Comparison of ENCODE assay signal across 8 cellular contexts in the genomic region with DNA sequence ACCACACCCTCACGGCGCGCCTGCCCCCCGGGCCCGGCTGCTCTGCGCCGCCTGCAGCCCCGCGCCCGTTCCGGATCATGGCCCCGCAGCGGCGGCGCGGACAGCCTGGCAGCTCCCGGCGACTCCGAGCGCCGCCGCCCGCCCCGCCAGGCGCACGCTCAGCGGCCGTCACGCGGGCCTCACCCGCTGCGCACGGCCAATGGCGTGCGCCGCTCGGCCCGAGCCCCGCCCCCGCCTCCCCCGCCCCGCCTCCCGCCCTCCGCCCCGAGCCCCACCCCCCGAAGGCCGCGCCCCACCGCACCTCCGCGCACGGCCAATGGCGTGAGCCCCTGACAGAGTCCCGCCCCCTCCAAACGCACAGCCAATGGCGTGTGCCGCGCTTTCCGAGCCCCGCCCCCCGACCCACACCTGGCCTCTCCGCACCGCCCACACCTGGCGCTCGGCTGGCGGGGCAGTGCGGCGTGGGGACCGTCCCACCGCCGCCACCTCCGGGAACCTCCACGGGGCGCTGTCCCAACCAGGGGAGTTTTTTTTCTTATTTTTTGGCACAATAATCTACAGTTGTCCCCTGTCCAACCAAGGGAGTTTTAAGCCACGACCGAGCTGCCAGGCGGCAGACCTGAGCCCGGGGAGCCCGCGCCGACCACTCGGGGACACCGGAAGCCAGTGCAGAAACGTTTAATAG. TPM values are rescaled to one million over a fixed set of nuclear protein-coding genes. Genes with fewer than 3 reads are reported as not detected.
DNase-seq lines count a peak whose midpoint lies in the region; ATAC-seq and TF ChIP-seq lines count a peak whose summit lies in the region.

A gene (minus strand): TSS at position 123 of the 685 bp plus-strand sequence. CDS start 44 bp downstream, at position 79.

- H3K27ac ChIP-seq in adrenal gland (peak within 1 kb of the TSS in 3 of 5 donors; percentile 15 to 84 (median 30)), heart right ventricle (peak within 1 kb of the TSS in 9 of 10 donors; percentile 52 to 84 (median 70)), upper lobe of right lung (peak within 1 kb of the TSS; percentile 60)

- ATAC-seq in HG02759 (IDR thresholded peaks at IDR 0.05; ENCODE audit: unreplicated experiment) (peak; percentile 77), heart right ventricle (peak; percentile 85 to 96 (median 93)), upper lobe of right lung (peak; percentile 96)

- DNase-seq in NCI-H146 (lab: John Stamatoyannopoulos, UW) (peak; percentile 93), adrenal gland (peak; percentile 89 to 94 (median 92)), heart right ventricle (peak; percentile 89 to 92), progenitor cell of endocrine pancreas (ENCODE audit: low spot score, unreplicated experiment) (peak; percentile 91), upper lobe of right lung (peak; percentile 97)

- H3K27ac Mint-ChIP-seq in progenitor cell of endocrine pancreas = peak within 1 kb of the TSS; percentile 97

- TF ChIP-seq POLR2A in GM10847 (IDR thresholded peaks at IDR 0.05; ENCODE audit: extremely low read depth, insufficient read length) = peak; percentile 54
- TF ChIP-seq POLR2A in adrenal gland (IDR thresholded peaks at IDR 0.05) = peak in 1 of 2 donors; percentile 31

- peaks cover 7 to 15% of the 10 kb centered on the region in 2 donors for H3K4me1 ChIP-seq in adrenal gland (replicated peaks in 1 of 2)
- peaks cover 10 to 33% (median 23%) of the 10 kb centered on the region in 9 donors for H3K4me1 ChIP-seq in heart right ventricle
- peaks cover 14% of the 10 kb centered on the region for H3K4me1 ChIP-seq in upper lobe of right lung

- peak in 1 of 6 experiments; percentile 14 for TF ChIP-seq CTCF in adrenal gland (IDR thresholded peaks at IDR 0.05)
- TF ChIP-seq CTCF in heart right ventricle (IDR thresholded peaks at IDR 0.05) = no peak
- peak; percentile 52 for TF ChIP-seq CTCF in progenitor cell of endocrine pancreas (IDR thresholded peaks at IDR 0.05; ENCODE audit: unreplicated experiment)
- TF ChIP-seq CTCF in upper lobe of right lung (IDR thresholded peaks at IDR 0.05) = peak; percentile 28

- intact Hi-C loops in T-helper 1 cell treated with Interleukin-12 subunit alpha and Interleukin-12 subunit beta and Interleukin-4 antibody, amounts not matched to agents 30 ng/mL and 1 ng/mL, for 36 hours (cut with micrococcal nuclease) = loop anchor here (1.0 to 5.0 kb wide), 6 partner anchors 15 to 111 kb away; a partner anchor contains a TSS
- intact Hi-C loops in adrenal gland (cut with DNase I) (no loop called here), heart right ventricle (cut with DNase I) (no loop called here), upper lobe of right lung (cut with DNase I) (no loop called here)

- no peaks in the 10 kb centered on the region for H3K27me3 Mint-ChIP-seq in progenitor cell of endocrine pancreas

- peaks cover 10% of the 10 kb centered on the region for H3K4me1 Mint-ChIP-seq in progenitor cell of endocrine pancreas (ENCODE audit: low read depth)

- no peaks in the 10 kb centered on the region for H3K9me3 Mint-ChIP-seq in progenitor cell of endocrine pancreas (ENCODE audit: low read depth)

- H3K4me3 Mint-ChIP-seq in progenitor cell of endocrine pancreas (ENCODE audit: low read depth) = peak within 1 kb of the TSS; percentile 92

- H3K9me3 ChIP-seq in adrenal gland (replicated peaks in 1 of 3) (no peaks in the 10 kb centered on the region), heart right ventricle (no peaks in the 10 kb centered on the region), upper lobe of right lung (no peaks in the 10 kb centered on the region)

- H3K36me3 Mint-ChIP-seq in progenitor cell of endocrine pancreas (ENCODE audit: insufficient read depth) = peaks cover 10% of the 10 kb centered on the region

- H3K27me3 ChIP-seq in adrenal gland = no peaks in the 10 kb centered on the region
- no peaks in the 10 kb centered on the region for H3K27me3 ChIP-seq in heart right ventricle
- H3K27me3 ChIP-seq in upper lobe of right lung = no peaks in the 10 kb centered on the region

- 2 to 20% (median 4%) methylated on average over 13 to 84 of the region's 84 CpGs for WGBS in adrenal gland, 4 donors
- 3 to 5% methylated on average over 36 to 84 of the region's 84 CpGs for WGBS in heart right ventricle, 2 donors

- H3K4me3 ChIP-seq in adrenal gland = peak within 1 kb of the TSS in 3 of 4 donors; percentile 25 to 84 (median 36)
- H3K4me3 ChIP-seq in heart right ventricle = peak within 1 kb of the TSS; percentile 37 to 99 (median 76)
- H3K4me3 ChIP-seq in upper lobe of right lung = peak within 1 kb of the TSS; percentile 85

- H3K36me3 ChIP-seq in adrenal gland (replicated peaks in 1 of 2) (peaks cover 0 to 36% of the 10 kb centered on the region in 2 donors), heart right ventricle (peaks cover 0 to 66% (median 32%) of the 10 kb centered on the region in 9 donors), upper lobe of right lung (peaks cover 39% of the 10 kb centered on the region)

RNA-seq across cellular contexts. Expression of the gene that starts here (rescaled TPM):
- total RNA-seq in T-helper 1 cell treated with Interleukin-12 subunit alpha and Interleukin-12 subunit beta and Interleukin-4 antibody, amounts not matched to agents 30 ng/mL and 1 ng/mL, for 36 hours = 36.7 and 38.2 TPM in 2 replicates
- total RNA-seq in adrenal gland = 10 to 100 TPM; 19.8 to 31.6 (median 26.9) TPM
- polyA plus RNA-seq in adrenal gland = 10 to 100 TPM; 32.5 to 41.2 (median 37.5) TPM
- 10 to 100 TPM; 29.5 to 54.7 (median 43.2) TPM for total RNA-seq in heart right ventricle
- polyA plus RNA-seq in heart right ventricle = 10 to 100 TPM; 54.4 to 64.1 TPM
- 93.2 and 95.2 TPM in 2 replicates for total RNA-seq in progenitor cell of endocrine pancreas
- 46.1 TPM for total RNA-seq in upper lobe of right lung

Comparison
In these comparisons a context has a peak if more than half of its experiments do, and no peak if none do; other contexts are left out.
1. Peak in every context shown above with its lines: DNase-seq, ATAC-seq, H3K4me3 ChIP-seq and H3K27ac ChIP-seq.
2. CTCF ChIP-seq: peak in progenitor cell of endocrine pancreas (single experiment) and upper lobe of right lung (single experiment); none in heart right ventricle (0 of 9).